In genomic region chr3:46566040-46566631, GRCh38 we compare ENCODE assay signal across 9 cellular contexts. TPM values are rescaled to one million over a fixed set of nuclear protein-coding genes. Genes with fewer than 3 reads are reported as not detected.
A peak's percentile ranks its signal among the peaks of the same experiment; 100 is the strongest.
DNase-seq lines count a peak whose midpoint lies in the region; ATAC-seq, FAIRE-seq and TF ChIP-seq lines count a peak whose summit lies in the region.
"Had no signal": no experiment of that assay in that cellular context is flagged by ENCODE, and none has a peak within 500 bp of the region (broad histone marks: within the 10 kb centered on the region; RNA-seq: fewer than 3 reads in every experiment).

TSS of gene LRRC2 (minus strand) at chr3:46566302. CDS start at chr3:46551591, 14,711 bp downstream.

- peak; percentile 56 for DNase-seq in COLO829 (ENCODE audit: low spot score)
- peak in 1 of 2 experiments; percentile 19 for DNase-seq in PC-9
- peak; percentile 62 for DNase-seq in astrocyte of the spinal cord (ENCODE audit: low read depth, low spot score)
- no peak for DNase-seq in sciatic nerve (ENCODE audit: low spot score)
- no peak for DNase-seq in NCI-H446 treated with DMSO at 0.1 percent for 48 hours (lab: John Stamatoyannopoulos, UW)
- DNase-seq in RCC 7860 (ENCODE audit: low spot score): no peak
- no peak for DNase-seq in NCI-H1105 treated with DMSO at 0.1 percent for 48 hours (lab: John Stamatoyannopoulos, UW)

- H3K4me3 ChIP-seq in PC-9 (peak within 1 kb of the TSS; percentile 39; the same call in 1 of the 2 replicates), astrocyte of the spinal cord (ENCODE audit: low read depth, low read length) (peak within 1 kb of the TSS; percentile 43), iPS-11a (ENCODE audit: low read depth, low read length) (peak within 1 kb of the TSS; percentile 40)

- in situ Hi-C loops in astrocyte of the spinal cord (cut with HindIII; ENCODE audit: low sequenced_read_pairs): no loop called here

- H3K9me2 ChIP-seq in PC-9 (ENCODE audit: insufficient read depth): no peaks in the 10 kb centered on the region

- POLR2A ChIA-PET in PC-9 (lab: Charles Lee; ENCODE audit: unreplicated experiment): no interaction called here

- intact Hi-C loops in PC-9 (cut with micrococcal nuclease; ENCODE audit: unreplicated experiment): no loop called here
- intact Hi-C loops in sciatic nerve (cut with DNase I): no loop called here

- peaks cover 7% of the 10 kb centered on the region; the same call in 1 of the 2 replicates for H3K27me3 ChIP-seq in PC-9 (ENCODE audit: insufficient read depth, low read depth)

- no peaks in the 10 kb centered on the region for H3K36me3 ChIP-seq in PC-9 (ENCODE audit: low read depth)

- H4K20me1 ChIP-seq in PC-9 (ENCODE audit: insufficient read depth): no peaks in the 10 kb centered on the region

- FAIRE-seq in RCC 7860 (lab: Jason Lieb, UNC): no peak
- FAIRE-seq: islet of Langerhans had no signal

- H3K79me2 ChIP-seq in PC-9 (ENCODE audit: low read depth): no peaks in the 10 kb centered on the region

- peak within 1 kb of the TSS; percentile 69 for H3K4me2 ChIP-seq in PC-9

- CTCF ChIA-PET in PC-9 (lab: Charles Lee): no interaction called here

- no peaks in the 10 kb centered on the region for H3K9me3 ChIP-seq in PC-9 (ENCODE audit: insufficient read depth, low read depth)

- H3K27ac ChIP-seq in PC-9: no peak within 1 kb of the TSS

- peak; percentile 72 for ATAC-seq in sciatic nerve

- BruUV-seq in PC-9 (replicated peaks; lab: Mats Ljungman, UMichigan): no TSS peak

- H3F3A ChIP-seq in PC-9 (ENCODE audit: insufficient read depth, low read depth): no peaks in the 10 kb centered on the region

- no peaks in the 10 kb centered on the region for H3K4me1 ChIP-seq in PC-9 (replicated peaks; ENCODE audit: insufficient read depth)

- peak within 1 kb of the TSS; percentile 56; the same call in 1 of the 2 replicates for H2AFZ ChIP-seq in PC-9

- no peak for TF ChIP-seq CTCF in PC-9 (conservative IDR thresholded peaks at IDR 0.05)
- TF ChIP-seq CTCF in astrocyte of the spinal cord (IDR thresholded peaks at IDR 0.05; ENCODE audit: low read depth, low read length): no peak

RNA-seq across cellular contexts. Expression of gene LRRC2, which starts in this region (rescaled TPM):
- total RNA-seq in PC-9 (2021) (0.08 and 0.22 TPM in 2 replicates), sciatic nerve (2.2 TPM)

Comparison
In these comparisons a context has a peak if more than half of its experiments do, and no peak if none do; other contexts are left out.
1. DNase-seq: peak in COLO829 (single experiment) and astrocyte of the spinal cord (single experiment); none in sciatic nerve (single experiment), NCI-H446 treated with DMSO at 0.1 percent for 48 hours (single experiment), RCC 7860 (single experiment) and NCI-H1105 treated with DMSO at 0.1 percent for 48 hours (single experiment).
2. Peak in every context shown above with its lines, with median percentiles within 50 percentile points of each other: H3K4me3 ChIP-seq.